In genomic region chr1:226785805-226786204, GRCh38 we compare ENCODE assay signal across 16 cellular contexts. TPM values are rescaled to one million over a fixed set of nuclear protein-coding genes. Genes with fewer than 3 reads are reported as not detected.
A peak's percentile ranks its signal among the peaks of the same experiment; 100 is the strongest.
DNase-seq lines count a peak whose midpoint lies in the region; ATAC-seq and TF ChIP-seq lines count a peak whose summit lies in the region.
"Had no signal": no experiment of that assay in that cellular context is flagged by ENCODE, and none has a peak within 500 bp of the region (broad histone marks: within the 10 kb centered on the region; RNA-seq: fewer than 3 reads in every experiment).

No MANE protein-coding gene starts in this region.

- TF ChIP-seq CTCF in left ventricle myocardium inferior (IDR thresholded peaks at IDR 0.05; ENCODE audit: borderline replicate concordance) = no peak
- TF ChIP-seq CTCF in right atrium auricular region (IDR thresholded peaks at IDR 0.05) = no peak
- no peak for TF ChIP-seq CTCF in adrenal gland (IDR thresholded peaks at IDR 0.05)

- no peak for TF ChIP-seq POLR2A in adrenal gland (IDR thresholded peaks at IDR 0.05)

- H3K4me1 ChIP-seq in left ventricle myocardium inferior = peaks cover 18% of the 10 kb centered on the region
- H3K4me1 ChIP-seq in right atrium auricular region = no peaks in the 10 kb centered on the region
- H3K4me1 ChIP-seq in stomach smooth muscle (ENCODE audit: control insufficient read depth, insufficient read depth, low read length) = peaks cover 28% of the 10 kb centered on the region
- H3K4me1 ChIP-seq in adrenal gland (replicated peaks in 1 of 2) = no peaks in the 10 kb centered on the region
- H3K4me1 ChIP-seq: BE2C had no signal

- H3K27me3 ChIP-seq in left ventricle myocardium inferior (ENCODE audit: low read depth) (no peaks in the 10 kb centered on the region), right atrium auricular region (no peaks in the 10 kb centered on the region), stomach smooth muscle (ENCODE audit: control insufficient read depth in 1 of 2, insufficient read depth in 2 of 2, low read length in 2 of 2) (no peaks in the 10 kb centered on the region), adrenal gland (no peaks in the 10 kb centered on the region)

- H3K27ac ChIP-seq in left ventricle myocardium inferior (replicated peaks) = peak overlapping the region; percentile 5
- no peak overlapping the region for H3K27ac ChIP-seq in right atrium auricular region
- peak overlapping the region; percentile 85 for H3K27ac ChIP-seq in stomach smooth muscle (ENCODE audit: low read length)
- H3K27ac ChIP-seq in adrenal gland = no peak overlapping the region
- H3K27ac ChIP-seq: HL-60 had no signal

- no peaks in the 10 kb centered on the region for H3K9me3 ChIP-seq in left ventricle myocardium inferior (replicated peaks)
- no peaks in the 10 kb centered on the region for H3K9me3 ChIP-seq in right atrium auricular region
- H3K9me3 ChIP-seq in stomach smooth muscle (ENCODE audit: control insufficient read depth in 2 of 2, low read length in 2 of 2) = no peaks in the 10 kb centered on the region
- H3K9me3 ChIP-seq in adrenal gland (replicated peaks in 1 of 3) = no peaks in the 10 kb centered on the region
- H3K9me3 ChIP-seq: BE2C had no signal

- DNase-seq in left ventricle myocardium inferior = no peak
- DNase-seq in right atrium auricular region (ENCODE audit: low spot score) = no peak
- DNase-seq in left ventricle myocardium superior = no peak
- DNase-seq in adrenal gland = no peak
- DNase-seq in OCI-M2 (lab: John Stamatoyannopoulos, UW; ENCODE audit: unreplicated experiment) = no peak
- DNase-seq: ACHN; BE2C; C1 segment of cervical spinal cord; CD4-positive, CD25-positive, alpha-beta regulatory T cell; CD8-positive, alpha-beta memory T cell; COR-L47; HCEC 1CT had no signal

- H3K36me3 ChIP-seq in left ventricle myocardium inferior = no peaks in the 10 kb centered on the region
- no peaks in the 10 kb centered on the region for H3K36me3 ChIP-seq in right atrium auricular region
- H3K36me3 ChIP-seq in stomach smooth muscle (ENCODE audit: control insufficient read depth in 2 of 2, insufficient read depth in 2 of 2, low read length in 2 of 2) = no peaks in the 10 kb centered on the region
- H3K36me3 ChIP-seq in adrenal gland (replicated peaks in 1 of 2) = no peaks in the 10 kb centered on the region
- H3K36me3 ChIP-seq: BE2C had no signal

- 85 to 94% (median 90%) methylated on average over 2 of the region's 2 CpGs for WGBS in adrenal gland, 4 donors

- H3K4me3 ChIP-seq in left ventricle myocardium inferior = no peak overlapping the region
- no peak overlapping the region for H3K4me3 ChIP-seq in right atrium auricular region
- H3K4me3 ChIP-seq in stomach smooth muscle (ENCODE audit: low read length in 2 of 2) = no peak overlapping the region
- H3K4me3 ChIP-seq in adrenal gland = no peak overlapping the region
- H3K4me3 ChIP-seq: GM23338 had no signal

- H3K9ac ChIP-seq in stomach smooth muscle (ENCODE audit: low read length in 2 of 2) = no peak overlapping the region

- intact Hi-C loops in left ventricle myocardium inferior (cut with micrococcal nuclease) (no loop called here), left ventricle myocardium superior (cut with micrococcal nuclease) (no loop called here), adrenal gland (cut with DNase I) (no loop called here)

- ATAC-seq in left ventricle myocardium superior (peak; percentile 66), GM18909 (IDR thresholded peaks at IDR 0.05; ENCODE audit: poor library complexity, unreplicated experiment) (no peak)
- ATAC-seq: GM23338 had no signal

RNA-seq across cellular contexts. Expression of gene ITPKB, which starts 46.7 kb away (rescaled TPM):
- total RNA-seq in left ventricle myocardium inferior (15.7 TPM), right atrium auricular region (10 to 100 TPM; 10.8 to 11.0 TPM), left ventricle myocardium superior (19.5 TPM), adrenal gland (10 to 100 TPM in 7 of 8 donors, 1 to 10 TPM in 1; 8.3 to 22.7 (median 14.6) TPM)
- 1 to 10 TPM; 3.0 to 8.3 (median 3.6) TPM for polyA plus RNA-seq in adrenal gland

Comparison
In these comparisons a context has a peak if more than half of its experiments do, and no peak if none do; other contexts are left out.
1. H3K27ac ChIP-seq: peak in left ventricle myocardium inferior (single experiment) and stomach smooth muscle (single experiment); none in right atrium auricular region (0 of 2) and adrenal gland (0 of 5).